Comparison of ENCODE assay signal across 1 cellular context in genomic region chr19:42281175-42282035, GRCh38.
TF ChIP-seq lines count a peak whose summit lies in the region.

No MANE protein-coding gene starts in this region.

TF ChIP-seq in HepG2, 621 proteins besides CTCF, POLR2A, EP300 and RAD21 (continued from another document and continues in another):
- TF ChIP-seq ZNF142 (CRISPR knock-in tag; IDR thresholded peaks at IDR 0.05) = peak; percentile 60; the same call in 1 of the 2 replicates
- TF ChIP-seq ZSCAN29 (CRISPR knock-in tag; conservative IDR thresholded peaks at IDR 0.05) = 0 out of 2 replicates have a peak, but pooled peaks have one; percentile 45
- TF ChIP-seq CBX2 (IDR thresholded peaks at IDR 0.05; ENCODE audit: low read depth, low read length) = no peak
- TF ChIP-seq CBX2 (CRISPR knock-in tag; IDR thresholded peaks at IDR 0.05; ENCODE audit: low read depth) = no peak
- TF ChIP-seq, protein P1, sequence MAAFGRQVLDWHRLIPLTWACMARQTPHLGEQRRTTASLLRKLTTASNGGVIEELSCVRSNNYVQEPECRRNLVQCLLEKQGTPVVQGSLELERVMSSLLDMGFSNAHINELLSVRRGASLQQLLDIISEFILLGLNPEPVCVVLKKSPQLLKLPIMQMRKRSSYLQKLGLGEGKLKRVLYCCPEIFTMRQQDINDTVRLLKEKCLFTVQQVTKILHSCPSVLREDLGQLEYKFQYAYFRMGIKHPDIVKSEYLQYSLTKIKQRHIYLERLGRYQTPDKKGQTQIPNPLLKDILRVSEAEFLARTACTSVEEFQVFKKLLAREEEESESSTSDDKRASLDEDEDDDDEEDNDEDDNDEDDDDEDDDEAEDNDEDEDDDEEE (CRISPR knock-in tag; IDR thresholded peaks at IDR 0.05) = peak; percentile 61; the same call in 1 of the 2 replicates
- no peak for TF ChIP-seq ZNF264 (CRISPR knock-in tag; IDR thresholded peaks at IDR 0.05)
- TF ChIP-seq LBX2 (CRISPR knock-in tag; IDR thresholded peaks at IDR 0.05; ENCODE audit: borderline replicate concordance) = 0 out of 2 replicates have a peak, but pooled peaks have one; percentile 36
- TF ChIP-seq ZSCAN21 (CRISPR knock-in tag; IDR thresholded peaks at IDR 0.05; ENCODE audit: borderline replicate concordance) = no peak
- TF ChIP-seq MAZ (IDR thresholded peaks at IDR 0.05; ENCODE audit: borderline replicate concordance, low read depth, low read length) = peak; percentile 86
- no peak for TF ChIP-seq MAZ (CRISPR knock-in tag; IDR thresholded peaks at IDR 0.05; ENCODE audit: low read depth)
- peak; percentile 91 for TF ChIP-seq JUN (CRISPR knock-in tag; IDR thresholded peaks at IDR 0.05)
- TF ChIP-seq POLR2G (IDR thresholded peaks at IDR 0.05; ENCODE audit: low read depth, low read length) = peak; percentile 76
- no peak for TF ChIP-seq ELF4 (CRISPR knock-in tag; IDR thresholded peaks at IDR 0.05; ENCODE audit: borderline replicate concordance)
- no peak for TF ChIP-seq TEAD3 (CRISPR knock-in tag; optimal IDR thresholded peaks at IDR 0.05; ENCODE audit: borderline replicate concordance)
- TF ChIP-seq PLRG1 (conservative IDR thresholded peaks at IDR 0.05) = no peak
- no peak for TF ChIP-seq BHLHE40 (IDR thresholded peaks at IDR 0.05; ENCODE audit: low read length)
- TF ChIP-seq THAP11 (CRISPR knock-in tag; IDR thresholded peaks at IDR 0.05) = peak; percentile 46
- no peak for TF ChIP-seq REXO4 (CRISPR knock-in tag; IDR thresholded peaks at IDR 0.05; ENCODE audit: borderline replicate concordance)
- TF ChIP-seq MTF1 (CRISPR knock-in tag; IDR thresholded peaks at IDR 0.05) = no peak
- TF ChIP-seq GABPB1 (CRISPR knock-in tag; IDR thresholded peaks at IDR 0.05) = peak; percentile 25; the same call in 1 of the 2 replicates
- TF ChIP-seq, protein P2, sequence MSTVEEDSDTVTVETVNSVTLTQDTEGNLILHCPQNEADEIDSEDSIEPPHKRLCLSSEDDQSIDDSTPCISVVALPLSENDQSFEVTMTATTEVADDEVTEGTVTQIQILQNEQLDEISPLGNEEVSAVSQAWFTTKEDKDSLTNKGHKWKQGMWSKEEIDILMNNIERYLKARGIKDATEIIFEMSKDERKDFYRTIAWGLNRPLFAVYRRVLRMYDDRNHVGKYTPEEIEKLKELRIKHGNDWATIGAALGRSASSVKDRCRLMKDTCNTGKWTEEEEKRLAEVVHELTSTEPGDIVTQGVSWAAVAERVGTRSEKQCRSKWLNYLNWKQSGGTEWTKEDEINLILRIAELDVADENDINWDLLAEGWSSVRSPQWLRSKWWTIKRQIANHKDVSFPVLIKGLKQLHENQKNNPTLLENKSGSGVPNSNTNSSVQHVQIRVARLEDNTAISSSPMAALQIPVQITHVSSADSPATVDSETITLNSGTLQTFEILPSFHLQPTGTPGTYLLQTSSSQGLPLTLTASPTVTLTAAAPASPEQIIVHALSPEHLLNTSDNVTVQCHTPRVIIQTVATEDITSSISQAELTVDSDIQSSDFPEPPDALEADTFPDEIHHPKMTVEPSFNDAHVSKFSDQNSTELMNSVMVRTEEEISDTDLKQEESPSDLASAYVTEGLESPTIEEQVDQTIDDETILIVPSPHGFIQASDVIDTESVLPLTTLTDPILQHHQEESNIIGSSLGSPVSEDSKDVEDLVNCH (CRISPR knock-in tag; IDR thresholded peaks at IDR 0.05) = 0 out of 2 replicates have a peak, but pooled peaks have one; percentile 64
- TF ChIP-seq FOXK2 (IDR thresholded peaks at IDR 0.05) = no peak
- TF ChIP-seq CREB1 (IDR thresholded peaks at IDR 0.05) = no peak
- TF ChIP-seq CREB1 (CRISPR knock-in tag; IDR thresholded peaks at IDR 0.05) = no peak
- TF ChIP-seq HDAC2 (CRISPR knock-in tag; IDR thresholded peaks at IDR 0.05) = peak; percentile 22; the same call in 1 of the 2 replicates
- TF ChIP-seq RXRA (CRISPR knock-in tag; IDR thresholded peaks at IDR 0.05) = 0 out of 2 replicates have a peak, but pooled peaks have one; percentile 23
- no peak for TF ChIP-seq ZNF598 (CRISPR knock-in tag; IDR thresholded peaks at IDR 0.05; ENCODE audit: borderline replicate concordance)
- peak; percentile 98 for TF ChIP-seq HNRNPL (IDR thresholded peaks at IDR 0.05; ENCODE audit: low read depth, low read length)
- TF ChIP-seq ZNF230 (CRISPR knock-in tag; IDR thresholded peaks at IDR 0.05) = peak; percentile 54; the same call in 1 of the 2 replicates
- TF ChIP-seq HNF1A (IDR thresholded peaks at IDR 0.05; ENCODE audit: low read depth) = peak; percentile 44; the same call in 1 of the 2 replicates
- TF ChIP-seq HNF1A (CRISPR knock-in tag; IDR thresholded peaks at IDR 0.05; ENCODE audit: borderline replicate concordance) = peak; percentile 59; the same call in 1 of the 2 replicates
- no peak for TF ChIP-seq YEATS4 (CRISPR knock-in tag; IDR thresholded peaks at IDR 0.05; ENCODE audit: borderline replicate concordance)
- no peak for TF ChIP-seq MYNN (CRISPR knock-in tag; IDR thresholded peaks at IDR 0.05; ENCODE audit: low read depth)
- TF ChIP-seq HIVEP1 (CRISPR knock-in tag; IDR thresholded peaks at IDR 0.05) = peak; percentile 57; the same call in 1 of the 2 replicates
- TF ChIP-seq DPF2 (CRISPR knock-in tag; IDR thresholded peaks at IDR 0.05; ENCODE audit: borderline replicate concordance, low read depth) = peak; percentile 83
- TF ChIP-seq HOXA9 (CRISPR knock-in tag; IDR thresholded peaks at IDR 0.05; ENCODE audit: borderline replicate concordance) = 0 out of 2 replicates have a peak, but pooled peaks have one; percentile 14
- TF ChIP-seq ZFYVE20 (CRISPR knock-in tag; IDR thresholded peaks at IDR 0.05; ENCODE audit: borderline replicate concordance, low read depth) = no peak
- no peak for TF ChIP-seq FLYWCH1 (CRISPR knock-in tag; IDR thresholded peaks at IDR 0.05)
- TF ChIP-seq ZNF652 (CRISPR knock-in tag; IDR thresholded peaks at IDR 0.05; ENCODE audit: borderline replicate concordance, low read depth) = peak; percentile 97
- peak; percentile 95 for TF ChIP-seq FOSL2 (CRISPR knock-in tag; IDR thresholded peaks at IDR 0.05)
- no peak for TF ChIP-seq NFIB (CRISPR knock-in tag; IDR thresholded peaks at IDR 0.05; ENCODE audit: borderline replicate concordance)
- no peak for TF ChIP-seq ZNF326 (CRISPR knock-in tag; IDR thresholded peaks at IDR 0.05; ENCODE audit: borderline replicate concordance)
- TF ChIP-seq, protein P3, sequence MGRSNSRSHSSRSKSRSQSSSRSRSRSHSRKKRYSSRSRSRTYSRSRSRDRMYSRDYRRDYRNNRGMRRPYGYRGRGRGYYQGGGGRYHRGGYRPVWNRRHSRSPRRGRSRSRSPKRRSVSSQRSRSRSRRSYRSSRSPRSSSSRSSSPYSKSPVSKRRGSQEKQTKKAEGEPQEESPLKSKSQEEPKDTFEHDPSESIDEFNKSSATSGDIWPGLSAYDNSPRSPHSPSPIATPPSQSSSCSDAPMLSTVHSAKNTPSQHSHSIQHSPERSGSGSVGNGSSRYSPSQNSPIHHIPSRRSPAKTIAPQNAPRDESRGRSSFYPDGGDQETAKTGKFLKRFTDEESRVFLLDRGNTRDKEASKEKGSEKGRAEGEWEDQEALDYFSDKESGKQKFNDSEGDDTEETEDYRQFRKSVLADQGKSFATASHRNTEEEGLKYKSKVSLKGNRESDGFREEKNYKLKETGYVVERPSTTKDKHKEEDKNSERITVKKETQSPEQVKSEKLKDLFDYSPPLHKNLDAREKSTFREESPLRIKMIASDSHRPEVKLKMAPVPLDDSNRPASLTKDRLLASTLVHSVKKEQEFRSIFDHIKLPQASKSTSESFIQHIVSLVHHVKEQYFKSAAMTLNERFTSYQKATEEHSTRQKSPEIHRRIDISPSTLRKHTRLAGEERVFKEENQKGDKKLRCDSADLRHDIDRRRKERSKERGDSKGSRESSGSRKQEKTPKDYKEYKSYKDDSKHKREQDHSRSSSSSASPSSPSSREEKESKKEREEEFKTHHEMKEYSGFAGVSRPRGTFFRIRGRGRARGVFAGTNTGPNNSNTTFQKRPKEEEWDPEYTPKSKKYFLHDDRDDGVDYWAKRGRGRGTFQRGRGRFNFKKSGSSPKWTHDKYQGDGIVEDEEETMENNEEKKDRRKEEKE (IDR thresholded peaks at IDR 0.05) = no peak
- TF ChIP-seq KAT2B (IDR thresholded peaks at IDR 0.05; ENCODE audit: borderline replicate concordance, low read depth, low read length) = no peak
- TF ChIP-seq SOX6 (IDR thresholded peaks at IDR 0.05) = no peak
- peak; percentile 64 for TF ChIP-seq SOX6 (CRISPR knock-in tag; IDR thresholded peaks at IDR 0.05)
- TF ChIP-seq JUND (CRISPR knock-in tag; IDR thresholded peaks at IDR 0.05) = peak; percentile 97
- peak; percentile 69 for TF ChIP-seq XRCC5 (optimal IDR thresholded peaks at IDR 0.05; ENCODE audit: low read length)
